17 cellular contexts compared by ENCODE assay signal in genomic region chrX:136761410-136761809, GRCh38.
"Had no signal": no experiment of that assay in that cellular context is flagged by ENCODE, and none has a peak within 500 bp of the region (broad histone marks: within the 10 kb centered on the region; RNA-seq: fewer than 3 reads in every experiment).

No MANE protein-coding gene starts in this region.

- H3K27ac Mint-ChIP-seq: activated CD4-positive, alpha-beta T cell treated with anti-CD3 and anti-CD28 coated beads, Interleukin-2, amount 10 ng/mL, durations not matched to agents 7 days and 5 days; activated CD8-positive, alpha-beta T cell treated with anti-CD3 and anti-CD28 coated beads, Interleukin-2, amount 10 ng/mL, durations not matched to agents 7 days and 5 days; activated T-helper 17 cell treated with anti-CD3 and anti-CD28 coated beads, Interleukin-2, amount 50 U/mL, for 72 hours; progenitor cell of endocrine pancreas had no signal

- H3K9me3 Mint-ChIP-seq: activated CD4-positive, alpha-beta T cell treated with anti-CD3 and anti-CD28 coated beads, Interleukin-2, amount 10 ng/mL, durations not matched to agents 7 days and 5 days; activated T-helper 17 cell treated with anti-CD3 and anti-CD28 coated beads, Interleukin-2, amount 50 U/mL, for 72 hours had no signal

- DNase-seq: activated CD4-positive, alpha-beta T cell treated with anti-CD3 and anti-CD28 coated beads, Interleukin-2, amount 10 ng/mL, durations not matched to agents 7 days and 5 days; activated CD4-positive, CD25-positive, alpha-beta regulatory T cell treated with anti-CD3 and anti-CD28 coated beads, Interleukin-2, amount 50 U/mL, for 72 hours; activated CD8-positive, alpha-beta T cell treated with anti-CD3 and anti-CD28 coated beads, Interleukin-2, amount 10 ng/mL, durations not matched to agents 7 days and 5 days; amygdala; cerebellar nuclear complex; kidney; naive thymus-derived CD4-positive, alpha-beta T cell; stimulated activated CD4-positive, alpha-beta T cell treated with anti-CD3 and anti-CD28 coated beads, Interleukin-4, amount 100 ng/mL, for 24 hours; stimulated activated naive CD4-positive, alpha-beta T cell treated with Interleukin-2 at 50 U/mL for 16 hours; SW 1271; upper lobe of right lung; WERI-Rb-1 had no signal

- ATAC-seq: activated CD8-positive, alpha-beta T cell treated with anti-CD3 and anti-CD28 coated beads, Interleukin-2, amount 10 ng/mL, durations not matched to agents 7 days and 5 days; activated T-helper 17 cell treated with anti-CD3 and anti-CD28 coated beads, Interleukin-2, amount 50 U/mL, for 72 hours; left lobe of liver; naive thymus-derived CD4-positive, alpha-beta T cell; upper lobe of right lung had no signal

- H3K9me3 ChIP-seq: upper lobe of right lung had no signal

- H3K27me3 ChIP-seq: upper lobe of right lung had no signal

- H3K4me3 Mint-ChIP-seq: activated CD4-positive, alpha-beta T cell treated with anti-CD3 and anti-CD28 coated beads, Interleukin-2, amount 10 ng/mL, durations not matched to agents 7 days and 5 days; activated CD8-positive, alpha-beta T cell treated with anti-CD3 and anti-CD28 coated beads, Interleukin-2, amount 10 ng/mL, durations not matched to agents 7 days and 5 days; activated T-helper 17 cell treated with anti-CD3 and anti-CD28 coated beads, Interleukin-2, amount 50 U/mL, for 72 hours; naive thymus-derived CD4-positive, alpha-beta T cell; neural crest cell had no signal

- H3K4me3 ChIP-seq: lung, upper lobe of right lung had no signal

- H3K27ac ChIP-seq: upper lobe of right lung, WERI-Rb-1 had no signal

- H3K36me3 ChIP-seq: upper lobe of right lung, WERI-Rb-1 had no signal

- H3K27me3 Mint-ChIP-seq: activated CD4-positive, alpha-beta T cell treated with anti-CD3 and anti-CD28 coated beads, Interleukin-2, amount 10 ng/mL, durations not matched to agents 7 days and 5 days; activated T-helper 17 cell treated with anti-CD3 and anti-CD28 coated beads, Interleukin-2, amount 50 U/mL, for 72 hours; naive thymus-derived CD4-positive, alpha-beta T cell had no signal

- H3K4me1 ChIP-seq: upper lobe of right lung had no signal
